ENCODE assay signal across 8 cellular contexts in the genomic region with DNA sequence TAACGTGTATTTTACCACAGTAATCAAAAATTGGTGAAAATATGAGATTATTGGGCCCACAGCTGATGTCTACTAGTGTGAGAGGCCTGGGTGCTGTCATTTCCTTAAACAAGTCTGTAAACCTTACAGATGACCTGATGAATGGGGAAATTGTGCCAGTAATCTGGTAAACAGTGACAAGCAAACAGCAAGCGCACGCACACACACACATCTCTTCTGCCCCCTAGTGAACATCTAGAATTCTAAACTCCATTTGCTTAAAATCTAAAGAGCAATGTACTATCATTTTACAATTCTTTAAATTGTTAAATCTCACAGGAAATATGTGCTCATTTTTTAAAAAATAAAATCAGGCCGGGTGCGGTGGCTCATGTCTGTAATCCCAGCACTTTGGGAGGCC. TPM values are rescaled to one million over a fixed set of nuclear protein-coding genes. Genes with fewer than 3 reads are reported as not detected.
DNase-seq lines count a peak whose midpoint lies in the region; ATAC-seq, FAIRE-seq and TF ChIP-seq lines count a peak whose summit lies in the region.

No MANE protein-coding gene starts in this region.

- ATAC-seq in A549, result peak; percentile 57 to 76
- ATAC-seq in GM21619 (IDR thresholded peaks at IDR 0.05; ENCODE audit: unreplicated experiment), result no peak
- ATAC-seq in HG03045 (IDR thresholded peaks at IDR 0.05; ENCODE audit: unreplicated experiment), result no peak

- H3K36me3 ChIP-seq in ascending aorta (no peaks in the 10 kb centered on the region), thyroid gland (no peaks in the 10 kb centered on the region)

- POLR2A ChIA-PET in A549 (lab: Yijun Ruan, JAX), result no interaction called here

- no peaks in the 10 kb centered on the region for H3K4me1 Mint-ChIP-seq in immature natural killer cell

- TF ChIP-seq CTCF in A549 (IDR thresholded peaks at IDR 0.05) (peak; percentile 62), ascending aorta (IDR thresholded peaks at IDR 0.05) (peak; percentile 20 to 47 (median 42)), thyroid gland (IDR thresholded peaks at IDR 0.05) (peak in 4 of 6 experiments; percentile 33 to 54 (median 46))

- no peak overlapping the region for H3K27ac ChIP-seq in A549
- no peak overlapping the region for H3K27ac ChIP-seq in ascending aorta
- no peak overlapping the region for H3K27ac ChIP-seq in thyroid gland

- TF ChIP-seq EP300 in A549 (IDR thresholded peaks at IDR 0.05), result no peak

- no peak overlapping the region for H3K4me3 Mint-ChIP-seq in immature natural killer cell

- H3K36me3 Mint-ChIP-seq in immature natural killer cell, result no peaks in the 10 kb centered on the region

- no peak for TF ChIP-seq POLR2A in A549 (IDR thresholded peaks at IDR 0.05; ENCODE audit: low read length)
- no peak for TF ChIP-seq POLR2A in thyroid gland (IDR thresholded peaks at IDR 0.05)

- H3K9me3 ChIP-seq in A549 (no peaks in the 10 kb centered on the region), ascending aorta (no peaks in the 10 kb centered on the region), thyroid gland (no peaks in the 10 kb centered on the region)

- TF ChIP-seq RAD21 in A549 (conservative IDR thresholded peaks at IDR 0.05 in 1 of 2, IDR thresholded peaks at IDR 0.05 in 1 of 2), result peak; percentile 81 to 91

- intact Hi-C loops in ascending aorta (cut with DNase I) (no loop called here), thyroid gland (cut with DNase I) (loop anchor here (10.0 kb wide), 1 partner anchor 403 kb away; no protein-coding TSS in a partner anchor)

- H3K4me2 ChIP-seq in A549, result 0 out of 3 replicates have a peak overlapping the region, but pooled peaks have one; percentile 47

- H3K27me3 Mint-ChIP-seq in immature natural killer cell (ENCODE audit: low read depth in 3 of 3), result peaks cover 0 to 2% (median 0%) of the 10 kb centered on the region in 3 donors

- no peak for FAIRE-seq in A549 (lab: Jason Lieb, UNC)

- DNase-seq in A549 (ENCODE audit: low read depth in 1 of 2, low spot score in 1 of 2) (peak in 1 of 2 experiments; percentile 84), GF-D8 (lab: John Stamatoyannopoulos, UW) (peak; percentile 43), NCI-H2196 treated with DMSO at 0.1 percent for 48 hours (lab: John Stamatoyannopoulos, UW; ENCODE audit: unreplicated experiment) (peak; percentile 52), ascending aorta (ENCODE audit: low spot score in 2 of 2) (no peak), immature natural killer cell (peak; percentile 32 to 54 (median 36)), thyroid gland (no peak)

- H3K27ac Mint-ChIP-seq in immature natural killer cell, result no peak overlapping the region

- H3K27me3 ChIP-seq in ascending aorta (no peaks in the 10 kb centered on the region), thyroid gland (no peaks in the 10 kb centered on the region)

- H3K9me3 Mint-ChIP-seq in immature natural killer cell, result no peaks in the 10 kb centered on the region

- CTCF ChIA-PET in A549 (lab: Yijun Ruan, JAX), result interaction anchor here (0.5 to 25.4 kb wide), 18 partner anchors 9 to 709 kb away, joined by 3 to 737 read pairs (median 4); no protein-coding TSS in a partner anchor

- 18% methylated on average over 5 of the region's 5 CpGs for WGBS in A549 (ENCODE audit: missing lambda C conversion rate)
- 39 to 52% methylated on average over 5 of the region's 5 CpGs for WGBS in thyroid gland, 2 donors

- H3K4me3 ChIP-seq in A549 (no peak overlapping the region), ascending aorta (no peak overlapping the region), thyroid gland (replicated peaks in 1 of 3) (no peak overlapping the region)

- H3K4me1 ChIP-seq in A549 (no peaks in the 10 kb centered on the region), ascending aorta (no peaks in the 10 kb centered on the region), thyroid gland (no peaks in the 10 kb centered on the region)

TF ChIP-seq in A549, 52 proteins besides CTCF, POLR2A, EP300 and RAD21:
- TF ChIP-seq POLR2AphosphoS2 (conservative IDR thresholded peaks at IDR 0.05; ENCODE audit: low read length) (no peak), FOSB (CRISPR knock-in tag; IDR thresholded peaks at IDR 0.05) (no peak), CHD4 (IDR thresholded peaks at IDR 0.05; ENCODE audit: borderline replicate concordance) (no peak), JUNB (IDR thresholded peaks at IDR 0.05) (no peak), NPAS2 (CRISPR knock-in tag; IDR thresholded peaks at IDR 0.05; ENCODE audit: borderline replicate concordance) (no peak), HOXB5 (CRISPR knock-in tag; IDR thresholded peaks at IDR 0.05) (no peak), SMC3 (IDR thresholded peaks at IDR 0.05) (peak; percentile 71), ZNF302 (CRISPR knock-in tag; IDR thresholded peaks at IDR 0.05) (no peak), NR3C1 (IDR thresholded peaks at IDR 0.05) (no peak), MAFK (IDR thresholded peaks at IDR 0.05; ENCODE audit: partially characterized antibody) (peak; percentile 46)
- TF ChIP-seq, protein P1, sequence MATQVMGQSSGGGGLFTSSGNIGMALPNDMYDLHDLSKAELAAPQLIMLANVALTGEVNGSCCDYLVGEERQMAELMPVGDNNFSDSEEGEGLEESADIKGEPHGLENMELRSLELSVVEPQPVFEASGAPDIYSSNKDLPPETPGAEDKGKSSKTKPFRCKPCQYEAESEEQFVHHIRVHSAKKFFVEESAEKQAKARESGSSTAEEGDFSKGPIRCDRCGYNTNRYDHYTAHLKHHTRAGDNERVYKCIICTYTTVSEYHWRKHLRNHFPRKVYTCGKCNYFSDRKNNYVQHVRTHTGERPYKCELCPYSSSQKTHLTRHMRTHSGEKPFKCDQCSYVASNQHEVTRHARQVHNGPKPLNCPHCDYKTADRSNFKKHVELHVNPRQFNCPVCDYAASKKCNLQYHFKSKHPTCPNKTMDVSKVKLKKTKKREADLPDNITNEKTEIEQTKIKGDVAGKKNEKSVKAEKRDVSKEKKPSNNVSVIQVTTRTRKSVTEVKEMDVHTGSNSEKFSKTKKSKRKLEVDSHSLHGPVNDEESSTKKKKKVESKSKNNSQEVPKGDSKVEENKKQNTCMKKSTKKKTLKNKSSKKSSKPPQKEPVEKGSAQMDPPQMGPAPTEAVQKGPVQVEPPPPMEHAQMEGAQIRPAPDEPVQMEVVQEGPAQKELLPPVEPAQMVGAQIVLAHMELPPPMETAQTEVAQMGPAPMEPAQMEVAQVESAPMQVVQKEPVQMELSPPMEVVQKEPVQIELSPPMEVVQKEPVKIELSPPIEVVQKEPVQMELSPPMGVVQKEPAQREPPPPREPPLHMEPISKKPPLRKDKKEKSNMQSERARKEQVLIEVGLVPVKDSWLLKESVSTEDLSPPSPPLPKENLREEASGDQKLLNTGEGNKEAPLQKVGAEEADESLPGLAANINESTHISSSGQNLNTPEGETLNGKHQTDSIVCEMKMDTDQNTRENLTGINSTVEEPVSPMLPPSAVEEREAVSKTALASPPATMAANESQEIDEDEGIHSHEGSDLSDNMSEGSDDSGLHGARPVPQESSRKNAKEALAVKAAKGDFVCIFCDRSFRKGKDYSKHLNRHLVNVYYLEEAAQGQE (IDR thresholded peaks at IDR 0.05), result no peak
- TF ChIP-seq, protein P2, sequence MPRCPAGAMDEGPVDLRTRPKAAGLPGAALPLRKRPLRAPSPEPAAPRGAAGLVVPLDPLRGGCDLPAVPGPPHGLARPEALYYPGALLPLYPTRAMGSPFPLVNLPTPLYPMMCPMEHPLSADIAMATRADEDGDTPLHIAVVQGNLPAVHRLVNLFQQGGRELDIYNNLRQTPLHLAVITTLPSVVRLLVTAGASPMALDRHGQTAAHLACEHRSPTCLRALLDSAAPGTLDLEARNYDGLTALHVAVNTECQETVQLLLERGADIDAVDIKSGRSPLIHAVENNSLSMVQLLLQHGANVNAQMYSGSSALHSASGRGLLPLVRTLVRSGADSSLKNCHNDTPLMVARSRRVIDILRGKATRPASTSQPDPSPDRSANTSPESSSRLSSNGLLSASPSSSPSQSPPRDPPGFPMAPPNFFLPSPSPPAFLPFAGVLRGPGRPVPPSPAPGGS (IDR thresholded peaks at IDR 0.05), result no peak

RNA-seq across cellular contexts. Expression of a gene that starts 7.5 kb away (rescaled TPM):
- 27.7 and 32.5 TPM in 2 replicates for polyA plus RNA-seq in A549 (2011; rRNA removed)
- polyA plus RNA-seq in A549 (2012; cell fraction: cytosol; rRNA removed), result 21.8 and 26.8 TPM in 2 replicates
- polyA plus RNA-seq in A549 (2012; cell fraction: nucleus; rRNA removed), result 38.6 and 40.1 TPM in 2 replicates
- polyA plus RNA-seq in A549 (2017; fragmentation: RNase III; extraction: RNeasy Plus Mini Kit Qiagen cat#74134 plus additional on column Dnase treatment), result 20.6 to 21.7 TPM (median 21.6 TPM) in 3 replicates
- polyA minus RNA-seq in A549 (2011; rRNA and poly(A)+ RNA removed), result 31.3 and 33.3 TPM in 2 replicates
- 95.5 TPM for total RNA-seq in ascending aorta
- polyA plus RNA-seq in immature natural killer cell, result 10 to 100 TPM in 1 of 3 donors, 1 to 10 TPM in 2; 1.2 to 15.8 (median 7.4) TPM
- total RNA-seq in thyroid gland, result 10 to 100 TPM; 39.6 to 52.5 (median 44.9) TPM

Comparison
In these comparisons a context has a peak if more than half of its experiments do, and no peak if none do; other contexts are left out.
1. ATAC-seq: peak in A549 (2 of 2); none in GM21619 (single experiment) and HG03045 (single experiment).
2. DNase-seq: peak in GF-D8 (single experiment), NCI-H2196 treated with DMSO at 0.1 percent for 48 hours (single experiment) and immature natural killer cell (3 of 3); none in ascending aorta (0 of 2) and thyroid gland (0 of 2).
3. Peak in every context shown above with its lines, with median percentiles within 50 percentile points of each other: CTCF ChIP-seq.